In the genomic region with DNA sequence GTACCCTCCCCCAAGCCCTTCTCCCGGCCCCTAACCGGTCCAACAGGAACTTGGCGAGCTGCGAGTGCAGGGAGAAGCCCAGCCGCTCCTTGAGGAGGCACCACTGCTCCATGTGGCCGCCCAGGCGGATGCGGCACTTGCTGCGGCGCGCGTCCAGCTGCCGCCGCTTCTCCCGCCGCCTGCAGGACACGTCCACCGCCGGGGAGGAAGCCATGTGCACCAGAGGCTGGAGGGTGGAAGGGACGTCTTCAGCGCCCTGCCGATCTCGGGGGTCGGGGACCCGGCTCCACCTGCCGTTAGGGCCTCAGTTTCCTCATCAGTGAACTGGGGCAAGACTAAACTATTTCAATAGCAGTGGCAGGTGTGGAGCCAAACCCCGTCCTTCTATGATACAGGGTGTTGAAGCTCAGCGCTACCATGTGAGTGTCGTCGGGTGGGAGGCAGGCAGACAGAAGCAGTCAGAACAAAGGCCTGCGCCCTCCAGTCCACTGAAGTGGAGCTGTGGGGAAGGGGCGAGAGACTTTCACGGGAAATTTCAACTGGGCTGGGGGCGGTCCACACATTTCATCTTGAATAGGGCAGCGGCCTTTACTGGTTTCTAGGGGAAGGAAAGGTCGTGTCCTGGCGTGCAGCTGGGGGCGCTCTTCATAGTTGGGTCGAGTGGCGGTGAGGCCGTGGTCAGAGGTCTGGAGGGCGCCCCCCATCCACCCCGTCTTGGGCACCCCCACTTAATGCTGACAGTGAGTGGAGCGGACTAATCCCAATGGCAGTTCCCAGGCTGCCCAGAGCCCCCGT, we compare ENCODE assay signal across 8 cellular contexts. TPM values are rescaled to one million over a fixed set of nuclear protein-coding genes. Genes with fewer than 3 reads are reported as not detected.
A peak's percentile ranks its signal among the peaks of the same experiment; 100 is the strongest.
DNase-seq lines count a peak whose midpoint lies in the region; ATAC-seq and TF ChIP-seq lines count a peak whose summit lies in the region.

No MANE protein-coding gene starts in this region.

- WGBS in esophagus muscularis mucosa = 3% methylated on average over 11 of the region's 45 CpGs

- H3K36me3 ChIP-seq in esophagus muscularis mucosa = peaks cover 0 to 22% (median 21%) of the 10 kb centered on the region in 4 donors

- no peaks in the 10 kb centered on the region for H3K27me3 ChIP-seq in esophagus muscularis mucosa

- H3K4me1 ChIP-seq in esophagus muscularis mucosa = peaks cover 28 to 42% (median 37%) of the 10 kb centered on the region in 4 donors

- peak overlapping the region; percentile 95 for H3K27ac Mint-ChIP-seq in type B pancreatic cell

- H3K9me3 Mint-ChIP-seq in type B pancreatic cell = no peaks in the 10 kb centered on the region

- H3K4me3 ChIP-seq in esophagus muscularis mucosa = peak overlapping the region; percentile 61 to 71 (median 64)

- peak overlapping the region; percentile 92 for H3K4me3 Mint-ChIP-seq in type B pancreatic cell

- DNase-seq in CD1c-positive myeloid dendritic cell (ENCODE audit: extremely low spot score) = peak; percentile 67
- DNase-seq in NCI-H2107 (lab: John Stamatoyannopoulos, UW) = peak; percentile 28
- peak; percentile 53 for DNase-seq in activated CD4-positive, alpha-beta T cell treated with anti-CD3 and anti-CD28 coated beads for 48 hours
- DNase-seq in esophagus muscularis mucosa (ENCODE audit: extremely low spot score) = no peak
- peak; percentile 83 for DNase-seq in myocyte (ENCODE audit: low read depth)
- DNase-seq in type B pancreatic cell (ENCODE audit: extremely low spot score, unreplicated experiment) = peak; percentile 79

- ATAC-seq in GM18519 (IDR thresholded peaks at IDR 0.05; ENCODE audit: low FRiP score, unreplicated experiment) (peak; percentile 10), HG02981 (IDR thresholded peaks at IDR 0.05; ENCODE audit: unreplicated experiment) (peak; percentile 30)

- H3K27me3 Mint-ChIP-seq in type B pancreatic cell = peaks cover 14% of the 10 kb centered on the region

- peaks cover 19% of the 10 kb centered on the region for H3K4me1 Mint-ChIP-seq in type B pancreatic cell (ENCODE audit: unreplicated experiment)

- intact Hi-C loops in esophagus muscularis mucosa (cut with DNase I) = loop anchor here (2.0 kb wide), 1 partner anchor 15 kb away; no protein-coding TSS in a partner anchor

- peak overlapping the region; percentile 87 to 95 (median 94) for H3K27ac ChIP-seq in esophagus muscularis mucosa (replicated peaks in 1 of 4)

- TF ChIP-seq CTCF in esophagus muscularis mucosa (IDR thresholded peaks at IDR 0.05) (peak; percentile 20 to 37 (median 24)), type B pancreatic cell (conservative IDR thresholded peaks at IDR 0.05) (peak; percentile 61)

- no peak for TF ChIP-seq EP300 in esophagus muscularis mucosa (IDR thresholded peaks at IDR 0.05)

- TF ChIP-seq POLR2A in esophagus muscularis mucosa (IDR thresholded peaks at IDR 0.05; ENCODE audit: low read depth) = no peak

- peaks cover 14% of the 10 kb centered on the region for H3K36me3 Mint-ChIP-seq in type B pancreatic cell

- no peaks in the 10 kb centered on the region for H3K9me3 ChIP-seq in esophagus muscularis mucosa

RNA-seq across cellular contexts. Expression of a gene that starts 0.6 kb away (rescaled TPM):
- total RNA-seq in esophagus muscularis mucosa (10 to 100 TPM; 19.4 to 37.3 (median 30.5) TPM), myocyte (54.0 and 61.7 TPM in 2 replicates), type B pancreatic cell (ENCODE audit: low replicate concordance) (55.0 and 73.0 TPM in 2 replicates)
- polyA plus RNA-seq in myocyte (2012) = 34.1 TPM

RNA-seq across cellular contexts. Expression of a gene that starts 20.3 kb away (rescaled TPM):
- total RNA-seq in esophagus muscularis mucosa (10 to 100 TPM; 30.3 to 46.4 (median 39.3) TPM), myocyte (38.9 and 43.4 TPM in 2 replicates), type B pancreatic cell (ENCODE audit: low replicate concordance) (33.0 and 35.0 TPM in 2 replicates)
- polyA plus RNA-seq in myocyte (2012) = 16.3 TPM

RNA-seq across cellular contexts. Expression of a gene that starts 32.6 kb away (rescaled TPM):
- total RNA-seq in esophagus muscularis mucosa = 10 to 100 TPM; 19.9 to 36.2 (median 28.3) TPM
- 26.5 and 30.9 TPM in 2 replicates for total RNA-seq in myocyte
- polyA plus RNA-seq in myocyte (2012) = 39.9 TPM
- total RNA-seq in type B pancreatic cell (ENCODE audit: low replicate concordance) = 33.4 and 33.7 TPM in 2 replicates

RNA-seq across cellular contexts. Expression of a gene that starts 47.7 kb away (rescaled TPM):
- 1 to 10 TPM; 3.1 to 5.6 (median 4.1) TPM for total RNA-seq in esophagus muscularis mucosa
- total RNA-seq in myocyte = 3.6 and 4.8 TPM in 2 replicates
- polyA plus RNA-seq in myocyte (2012) = 2.7 TPM
- 10.1 and 14.8 TPM in 2 replicates for total RNA-seq in type B pancreatic cell (ENCODE audit: low replicate concordance)
